In genomic region chrX:7925867-7926472, GRCh38 we compare ENCODE assay signal across 8 cellular contexts. TPM values are rescaled to one million over a fixed set of nuclear protein-coding genes. Genes with fewer than 3 reads are reported as not detected.
DNase-seq lines count a peak whose midpoint lies in the region; ATAC-seq, FAIRE-seq and TF ChIP-seq lines count a peak whose summit lies in the region.

No MANE protein-coding gene starts in this region.

- RAD21 ChIA-PET in GM12878 (lab: Charles Lee; ENCODE audit: unreplicated experiment), result interaction anchor here (1.0 to 2.2 kb wide), 4 partner anchors 14 to 785 kb away, joined by 3 to 9 read pairs (median 4); no protein-coding TSS in a partner anchor

- H3K4me3 ChIP-seq in NB4 (ENCODE audit: low read depth, low read length) (no peak overlapping the region), GM12878 (peak overlapping the region; percentile 67; the same call in 1 of the 2 replicates)

- WGBS in GM12878 (ENCODE audit: insufficient coverage, insufficient replicate concordance, low lambda C conversion rate, missing lambda C conversion rate), result 16% methylated on average over 9 of the region's 9 CpGs

- no peak for TF ChIP-seq EP300 in GM12878 (IDR thresholded peaks at IDR 0.05; ENCODE audit: borderline replicate concordance in 1 of 2, control insufficient read depth in 1 of 2, low read depth in 2 of 2, low read length in 2 of 2)

- no peaks in the 10 kb centered on the region for H3K27me3 ChIP-seq in GM12878 (replicated peaks in 1 of 2; ENCODE audit: control insufficient read depth in 2 of 2, insufficient read depth in 2 of 2, low read length in 1 of 2)

- H3K27ac ChIP-seq in GM12878 (ENCODE audit: control insufficient read depth, insufficient read depth), result no peak overlapping the region; the same call in 1 of the 2 replicates

- H3K9me3 Mint-ChIP-seq in immature natural killer cell, result no peaks in the 10 kb centered on the region

- intact Hi-C loops in GM12878 (cut with micrococcal nuclease; ENCODE audit: unreplicated experiment), result loop anchor here (2.0 to 10.0 kb wide), 6 partner anchors 61 to 1905 kb away; partner anchors contain the start of genes PUDP and STS

- peak overlapping the region; percentile 53 to 99 (median 97) for H3K4me3 Mint-ChIP-seq in immature natural killer cell

- no peaks in the 10 kb centered on the region for H4K20me1 ChIP-seq in GM12878 (ENCODE audit: control insufficient read depth, insufficient read depth)

- DNase-seq in DMS79 (lab: John Stamatoyannopoulos, UW), result peak; percentile 3
- DNase-seq in H4 (ENCODE audit: low spot score), result peak; percentile 43
- DNase-seq in NB4 (ENCODE audit: low read depth), result peak; percentile 81
- peak; percentile 7 for DNase-seq in T-helper 22 cell (ENCODE audit: low read depth)
- peak; percentile 51 for DNase-seq in GM12878 (ENCODE audit: low read depth, low spot score)
- peak; percentile 59 to 65 (median 61) for DNase-seq in immature natural killer cell
- peak; percentile 1 to 36 (median 20) for DNase-seq in stimulated activated CD4-positive, alpha-beta T cell treated with anti-CD3 and anti-CD28 coated beads, Interleukin-1b, Interleukin-23, amount 100 ng/mL, for 24 hours (ENCODE audit: low read depth in 4 of 4, low spot score in 1 of 4)

- H3K9ac ChIP-seq in GM12878 (ENCODE audit: control insufficient read depth, insufficient read depth, low read length), result no peak overlapping the region

- TSS peak; percentile 69 for BruUV-seq in GM12878 (replicated peaks; lab: Mats Ljungman, UMichigan)

- peak; percentile 88 for TF ChIP-seq RAD21 in GM12878 (IDR thresholded peaks at IDR 0.05; ENCODE audit: insufficient read depth, low read depth, low read length)

- no peak overlapping the region for H2AFZ ChIP-seq in GM12878 (ENCODE audit: control insufficient read depth, low read depth, low read length)

- TF ChIP-seq POLR2A in NB4 (IDR thresholded peaks at IDR 0.05; ENCODE audit: extremely low read depth, insufficient read length) (no peak), GM12878 (IDR thresholded peaks at IDR 0.05; ENCODE audit: low read depth, low read length) (no peak)

- H3K4me2 ChIP-seq in GM12878 (ENCODE audit: control insufficient read depth, insufficient read depth), result peak overlapping the region; percentile 85

- ATAC-seq in GM12878, result peak; percentile 59
- ATAC-seq in GM21423 (IDR thresholded peaks at IDR 0.05; ENCODE audit: unreplicated experiment), result no peak

- peak; percentile 71 for TF ChIP-seq CTCF in NB4 (IDR thresholded peaks at IDR 0.05; ENCODE audit: low read depth, low read length)
- peak; percentile 87 to 95 (median 91); a peak in 5 of 6 replicates for TF ChIP-seq CTCF in GM12878 (IDR thresholded peaks at IDR 0.05 in 2 of 3, conservative IDR thresholded peaks at IDR 0.05 in 1 of 3; ENCODE audit: control insufficient read depth in 2 of 3, extremely low read depth in 1 of 3, insufficient read depth in 1 of 3, low read depth in 3 of 3, low read length in 3 of 3)

- H3K4me1 Mint-ChIP-seq in immature natural killer cell, result peaks cover 27 to 32% of the 10 kb centered on the region in 2 donors

- H3K27me3 Mint-ChIP-seq in immature natural killer cell (ENCODE audit: low read depth in 3 of 3), result peaks cover 0 to 8% (median 4%) of the 10 kb centered on the region in 3 donors

- peak overlapping the region; percentile 62 to 99 (median 80) for H3K27ac Mint-ChIP-seq in immature natural killer cell

- no peaks in the 10 kb centered on the region for H3K36me3 ChIP-seq in GM12878 (ENCODE audit: control insufficient read depth in 2 of 2, insufficient read depth in 2 of 2, low read length in 1 of 2)

- H3K9me3 ChIP-seq in GM12878 (replicated peaks; ENCODE audit: control insufficient read depth, insufficient read depth, low read length), result no peaks in the 10 kb centered on the region

- POLR2A ChIA-PET in GM12878 (lab: Charles Lee), result no interaction called here

- SMC1A ChIA-PET in GM12878 (lab: Charles Lee; ENCODE audit: uncharacterized antibody, unreplicated experiment), result interaction anchor here (0.6 to 1.9 kb wide), 10 partner anchors 17 to 826 kb away, joined by 3 to 6 read pairs (median 4); no protein-coding TSS in a partner anchor

- H3K36me3 Mint-ChIP-seq in immature natural killer cell, result peaks cover 4 to 28% (median 19%) of the 10 kb centered on the region in 3 donors

- H3K4me1 ChIP-seq in GM12878 (ENCODE audit: control insufficient read depth, insufficient read depth, low read length), result peaks cover 7% of the 10 kb centered on the region

- peak; percentile 94 for FAIRE-seq in GM12878 (lab: Jason Lieb, UNC)

- in situ Hi-C loops in GM12878 (cut with MboI), result loop anchor here (5.0 to 25.0 kb wide), 3 partner anchors 794 to 1904 kb away; no protein-coding TSS in a partner anchor

- 0 out of 2 replicates have a peak, but pooled peaks cover under 1% of the 10 kb centered on the region for H3K79me2 ChIP-seq in GM12878 (ENCODE audit: control insufficient read depth, insufficient read depth, low read length)

- CTCF ChIA-PET in GM12878 (lab: Yijun Ruan, JAX), result interaction anchor here (0.6 to 3.1 kb wide), 19 partner anchors 9 to 1903 kb away, joined by 3 to 27 read pairs (median 4); no protein-coding TSS in a partner anchor

TF ChIP-seq in GM12878, 131 proteins besides CTCF, POLR2A, EP300 and RAD21 (continues in another document):
- TF ChIP-seq EZH2 (IDR thresholded peaks at IDR 0.05; ENCODE audit: borderline replicate concordance, control insufficient read depth, low read depth, low read length), result no peak
- peak; percentile 41 for TF ChIP-seq SKIL (IDR thresholded peaks at IDR 0.05; ENCODE audit: low read depth, poor library complexity, severe bottlenecking)
- no peak for TF ChIP-seq TCF7 (IDR thresholded peaks at IDR 0.05; ENCODE audit: borderline replicate concordance)
- TF ChIP-seq POU2F2 (IDR thresholded peaks at IDR 0.05; ENCODE audit: borderline replicate concordance, low read depth, low read length), result peak; percentile 56; the same call in 1 of the 3 replicates
- TF ChIP-seq ZNF24 (IDR thresholded peaks at IDR 0.05), result 0 out of 2 replicates have a peak, but pooled peaks have one; percentile 60
- no peak for TF ChIP-seq ZBTB11 (CRISPR knock-in tag; IDR thresholded peaks at IDR 0.05)

RNA-seq across cellular contexts. Expression of gene PNPLA4, which starts 1.2 kb away (rescaled TPM):
- total RNA-seq in H4 (2014; rRNA removed; shearing (Covaris generic)), result not detected in 2 replicates
- 5.4 and 5.8 TPM in 2 replicates for total RNA-seq in GM12878 (2013; cell fraction: nucleolus; rRNA removed)
- 24.0 and 34.6 TPM in 2 replicates for total RNA-seq in GM12878 (2014; rRNA removed)
- total RNA-seq in GM12878 (2014; rRNA removed; fragmentation: Illumina TruSeq; extraction: Trizol), result 16.9 and 20.2 TPM in 2 replicates
- total RNA-seq in GM12878 (2021), result 21.1 and 24.0 TPM in 2 replicates
- polyA plus RNA-seq in GM12878 (2011; ENCODE audit: low read depth), result 11.5 TPM
- 14.9 and 18.0 TPM in 2 replicates for polyA plus RNA-seq in GM12878 (2011; rRNA removed)
- 23.6 and 32.1 TPM in 2 replicates for polyA plus RNA-seq in GM12878 (2011; cell fraction: cytosol; rRNA removed)
- polyA plus RNA-seq in GM12878 (2011; cell fraction: nucleus; rRNA removed), result 12.9 and 13.8 TPM in 2 replicates
- polyA plus RNA-seq in GM12878 (2012), result 16.3 and 16.7 TPM in 2 replicates
- 35.0 and 38.5 TPM in 2 replicates for polyA plus RNA-seq in GM12878 (2014; fragmentation: Illumina TruSeq; extraction: Trizol)
- 10 to 100 TPM; 35.0 to 53.0 TPM for polyA plus RNA-seq in GM12878 (2014; fragmentation: Nextera tagmentation; extraction: Ambion mirVana)
- polyA plus RNA-seq in GM12878 (2014; rRNA removed), result 22.8 and 32.2 TPM in 2 replicates
- 10 to 100 TPM; 42.1 to 51.4 TPM for polyA plus RNA-seq in GM12878 (2016; fragmentation: Nextera tagmentation; extraction: Ambion mirVana)
- 13.2 and 16.8 TPM in 2 replicates for polyA minus RNA-seq in GM12878 (2011; rRNA and poly(A)+ RNA removed)
- polyA minus RNA-seq in GM12878 (2011; cell fraction: cytosol; rRNA and poly(A)+ RNA removed), result 3.9 and 8.6 TPM in 2 replicates
- polyA minus RNA-seq in GM12878 (2011; cell fraction: nucleus; rRNA and poly(A)+ RNA removed), result 1.6 and 3.1 TPM in 2 replicates
- polyA plus RNA-seq in immature natural killer cell, result 10 to 100 TPM in 2 of 3 donors, 1 to 10 TPM in 1; 2.9 to 18.1 (median 11.9) TPM

Comparison
In these comparisons a context has a peak if more than half of its experiments do, and no peak if none do; other contexts are left out.
1. DNase-seq: peak in every context shown above with its lines; median percentile 81 in NB4; 61 in immature natural killer cell; 51 in GM12878; 43 in H4; 20 in stimulated activated CD4-positive, alpha-beta T cell treated with anti-CD3 and anti-CD28 coated beads, Interleukin-1b, Interleukin-23, amount 100 ng/mL, for 24 hours; 7 in T-helper 22 cell; 3 in DMS79.